ENCODE assay signal across 8 cellular contexts in genomic region chr2:240832205-240832727, GRCh38. TPM values are rescaled to one million over a fixed set of nuclear protein-coding genes. Genes with fewer than 3 reads are reported as not detected.
A peak's percentile ranks its signal among the peaks of the same experiment; 100 is the strongest.
DNase-seq lines count a peak whose midpoint lies in the region; TF ChIP-seq lines count a peak whose summit lies in the region.

No MANE protein-coding gene starts in this region.

- no CpG with 5 or more reads among the region's 54 CpGs for WGBS in H9 (ENCODE audit: extremely low coverage, insufficient read length, low lambda C conversion rate)
- 7 to 9% methylated on average over 6 to 15 of the region's 54 CpGs for WGBS in thyroid gland, 2 donors

- H3K4me3 ChIP-seq in DOHH2 (ENCODE audit: low read length) (no peak overlapping the region), NB4 (ENCODE audit: low read depth, low read length) (no peak overlapping the region), cardiac muscle cell (peak overlapping the region; percentile 7), thyroid gland (replicated peaks in 1 of 3) (no peak overlapping the region)

- no peak overlapping the region for H2BK12ac ChIP-seq in H9 (ENCODE audit: insufficient read length, low read depth, low read length)

- DNase-seq in H9 (peak; percentile 97), NB4 (ENCODE audit: low read depth) (peak; percentile 87), SW480 (ENCODE audit: low spot score) (peak; percentile 91), cardiac muscle cell (ENCODE audit: low read depth in 1 of 2, low spot score in 1 of 2) (peak; percentile 94), pons (ENCODE audit: low spot score) (peak; percentile 87), thyroid gland (peak; percentile 68)
- peak; percentile 94 for DNase-seq in activated naive CD8-positive, alpha-beta T cell treated with anti-CD3 and anti-CD28 coated beads, Interleukin-2, amount 50 U/mL, for 16 hours (ENCODE audit: low read depth, low spot score)

- H4K20me1 ChIP-seq in DOHH2 (ENCODE audit: control insufficient read depth, insufficient read depth, low read depth, low read length) (no peaks in the 10 kb centered on the region), H9 (ENCODE audit: control insufficient read depth, insufficient read depth, insufficient read length) (no peaks in the 10 kb centered on the region)

- H3K36me3 Mint-ChIP-seq in H9 (ENCODE audit: insufficient read depth in 1 of 3, low read depth in 3 of 3) = no peaks in the 10 kb centered on the region; a peak in 1 of 7 replicates

- no peak overlapping the region for H3K14ac ChIP-seq in H9 (ENCODE audit: insufficient read depth, low read length)

- H3K27me3 ChIP-seq in DOHH2 (ENCODE audit: control insufficient read depth, low read length) (no peaks in the 10 kb centered on the region), H9 (ENCODE audit: insufficient read depth, low read length) (peaks cover 2% of the 10 kb centered on the region), cardiac muscle cell (peaks cover 82% of the 10 kb centered on the region), thyroid gland (no peaks in the 10 kb centered on the region)

- no peak overlapping the region for H4K91ac ChIP-seq in H9 (ENCODE audit: insufficient read length, low read depth, low read length)

- peaks cover 6% of the 10 kb centered on the region for H3K23me2 ChIP-seq in H9 (ENCODE audit: insufficient read length, low read depth, low read length, poor library complexity, severe bottlenecking)

- H3K9me3 ChIP-seq in DOHH2 (ENCODE audit: control insufficient read depth, insufficient read depth, low read length) = peaks cover 5% of the 10 kb centered on the region; the same call in 1 of the 2 replicates
- no peaks in the 10 kb centered on the region for H3K9me3 ChIP-seq in H9 (ENCODE audit: control insufficient read depth, low read depth, low read length)
- H3K9me3 ChIP-seq in cardiac muscle cell (ENCODE audit: low read depth) = no peaks in the 10 kb centered on the region
- H3K9me3 ChIP-seq in thyroid gland = no peaks in the 10 kb centered on the region

- 0 out of 2 replicates have a peak, but pooled peaks cover 3% of the 10 kb centered on the region for H3K4me1 ChIP-seq in DOHH2 (ENCODE audit: control insufficient read depth, low read length)
- H3K4me1 ChIP-seq in H9 (ENCODE audit: insufficient read depth, low read length) = no peaks in the 10 kb centered on the region
- no peaks in the 10 kb centered on the region for H3K4me1 ChIP-seq in cardiac muscle cell (ENCODE audit: low read depth)
- H3K4me1 ChIP-seq in thyroid gland = peaks cover 4 to 9% of the 10 kb centered on the region in 2 donors

- no peaks in the 10 kb centered on the region for H3F3A ChIP-seq in DOHH2 (ENCODE audit: control insufficient read depth, insufficient read depth)

- H3K79me2 ChIP-seq in DOHH2 (ENCODE audit: control insufficient read depth, low read length) = no peaks in the 10 kb centered on the region
- no peaks in the 10 kb centered on the region for H3K79me2 ChIP-seq in H9 (ENCODE audit: insufficient read depth, low read length)

- H4K8ac ChIP-seq in H9 (replicated peaks; ENCODE audit: insufficient read length, low read depth, low read length) = no peak overlapping the region

- H3K36me3 ChIP-seq in DOHH2 (ENCODE audit: control insufficient read depth, low read length) = no peaks in the 10 kb centered on the region
- H3K36me3 ChIP-seq in cardiac muscle cell = no peaks in the 10 kb centered on the region
- no peaks in the 10 kb centered on the region for H3K36me3 ChIP-seq in thyroid gland

- no peak overlapping the region for H2BK120ac ChIP-seq in H9 (ENCODE audit: low read depth, low read length, poor library complexity, severe bottlenecking)

- no peak for TF ChIP-seq POLR2A in NB4 (IDR thresholded peaks at IDR 0.05; ENCODE audit: extremely low read depth, insufficient read length)
- no peak for TF ChIP-seq POLR2A in thyroid gland (IDR thresholded peaks at IDR 0.05)

- H4K5ac ChIP-seq in H9 (ENCODE audit: insufficient read length, low read depth, low read length) = no peak overlapping the region

- H3K4ac ChIP-seq in H9 (ENCODE audit: low read depth, low read length) = no peak overlapping the region

- no peak overlapping the region for H2AK5ac ChIP-seq in H9 (ENCODE audit: insufficient read length, low read length)

- no peak overlapping the region for H2BK5ac ChIP-seq in H9 (ENCODE audit: insufficient read length, low read length)

- peak overlapping the region; percentile 63 to 88 for H3K4me3 Mint-ChIP-seq in H9

- no peak overlapping the region for H3T11ph ChIP-seq in H9 (ENCODE audit: low read length)

- H3K27ac ChIP-seq in DOHH2 (ENCODE audit: low read depth, low read length) (no peak overlapping the region), H9 (ENCODE audit: insufficient read length, low read depth, low read length) (no peak overlapping the region), cardiac muscle cell (no peak overlapping the region), thyroid gland (no peak overlapping the region)

- H2AFZ ChIP-seq in H9 (ENCODE audit: low read length) = peak overlapping the region; percentile 78

- H3K4me2 ChIP-seq in DOHH2 (ENCODE audit: low read length) (peak overlapping the region; percentile 21; the same call in 1 of the 2 replicates), H9 (ENCODE audit: insufficient read depth, insufficient read length, low read length) (peak overlapping the region; percentile 98)

- H3K18ac ChIP-seq in H9 (ENCODE audit: insufficient read length, low read depth, low read length) = no peak overlapping the region

- intact Hi-C loops in thyroid gland (cut with DNase I) = no loop called here

- no peak overlapping the region for H2BK15ac ChIP-seq in H9 (ENCODE audit: low read depth, low read length)

- H3K56ac ChIP-seq in H9 (ENCODE audit: insufficient read length, low read depth, low read length) = no peak overlapping the region

- H3K23ac ChIP-seq in H9 (ENCODE audit: insufficient read length, low read depth, low read length) = no peak overlapping the region

- peaks cover 2 to 7% of the 10 kb centered on the region in 2 experiments for H3K4me1 Mint-ChIP-seq in H9

- no peak overlapping the region for H2BK20ac ChIP-seq in H9 (ENCODE audit: low read depth, low read length, poor library complexity, severe bottlenecking)

- no peak for TF ChIP-seq CTCF in DOHH2 (IDR thresholded peaks at IDR 0.05; ENCODE audit: low read depth, low read length, poor library complexity, severe bottlenecking)
- TF ChIP-seq CTCF in H9 (conservative IDR thresholded peaks at IDR 0.05) = no peak
- TF ChIP-seq CTCF in NB4 (IDR thresholded peaks at IDR 0.05; ENCODE audit: low read depth, low read length) = no peak
- TF ChIP-seq CTCF in cardiac muscle cell (IDR thresholded peaks at IDR 0.05; ENCODE audit: low read depth, low read length) = no peak
- TF ChIP-seq CTCF in thyroid gland (IDR thresholded peaks at IDR 0.05) = no peak

- peaks cover 61% of the 10 kb centered on the region for H3K27me3 Mint-ChIP-seq in H9 (ENCODE audit: low read depth)

- H3K27ac Mint-ChIP-seq in H9 = no peak overlapping the region

- no peak overlapping the region for H3K9ac ChIP-seq in H9 (ENCODE audit: extremely low read depth, insufficient read length, low read length)

- no peaks in the 10 kb centered on the region for H3K79me1 ChIP-seq in H9 (ENCODE audit: insufficient read depth, low read depth, low read length, poor library complexity, severe bottlenecking)

- H3K9me2 ChIP-seq in DOHH2 (replicated peaks; ENCODE audit: control insufficient read depth, low read length) = no peaks in the 10 kb centered on the region

- no peaks in the 10 kb centered on the region; a peak in 1 of 5 replicates for H3K9me3 Mint-ChIP-seq in H9

RNA-seq across cellular contexts. Expression of gene KIF1A, which starts 12.2 kb away (rescaled TPM):
- total RNA-seq in H9 (2021) = 188 and 204 TPM in 2 replicates
- total RNA-seq in cardiac muscle cell = 8.0 and 14.1 TPM in 2 replicates
- polyA plus RNA-seq in cardiac muscle cell = 4.3 and 6.3 TPM in 2 replicates
- total RNA-seq in thyroid gland = 1 to 10 TPM; 1.2 to 6.9 (median 4.1) TPM

RNA-seq across cellular contexts. Expression of gene AGXT, which starts 36.4 kb away (rescaled TPM):
- total RNA-seq in H9 (2021) (not detected in 2 replicates), cardiac muscle cell (0.06 and 0.67 TPM in 2 replicates), thyroid gland (not detected)
- 0.75 and 0.99 TPM in 2 replicates for polyA plus RNA-seq in cardiac muscle cell

Comparison
In these comparisons a context has a peak if more than half of its experiments do, and no peak if none do; other contexts are left out.
1. RNA of gene KIF1A, which starts 12.2 kb away (total RNA-seq): 188 to 204 TPM in H9; 8.0 to 14.1 TPM in cardiac muscle cell and 1.2 to 6.9 TPM in thyroid gland; every median in the first group is over 10 times any median in the second.
2. Peak in every context shown above with its lines, with median percentiles within 50 percentile points of each other: DNase-seq.